8 cellular contexts compared by ENCODE assay signal in the genomic region with DNA sequence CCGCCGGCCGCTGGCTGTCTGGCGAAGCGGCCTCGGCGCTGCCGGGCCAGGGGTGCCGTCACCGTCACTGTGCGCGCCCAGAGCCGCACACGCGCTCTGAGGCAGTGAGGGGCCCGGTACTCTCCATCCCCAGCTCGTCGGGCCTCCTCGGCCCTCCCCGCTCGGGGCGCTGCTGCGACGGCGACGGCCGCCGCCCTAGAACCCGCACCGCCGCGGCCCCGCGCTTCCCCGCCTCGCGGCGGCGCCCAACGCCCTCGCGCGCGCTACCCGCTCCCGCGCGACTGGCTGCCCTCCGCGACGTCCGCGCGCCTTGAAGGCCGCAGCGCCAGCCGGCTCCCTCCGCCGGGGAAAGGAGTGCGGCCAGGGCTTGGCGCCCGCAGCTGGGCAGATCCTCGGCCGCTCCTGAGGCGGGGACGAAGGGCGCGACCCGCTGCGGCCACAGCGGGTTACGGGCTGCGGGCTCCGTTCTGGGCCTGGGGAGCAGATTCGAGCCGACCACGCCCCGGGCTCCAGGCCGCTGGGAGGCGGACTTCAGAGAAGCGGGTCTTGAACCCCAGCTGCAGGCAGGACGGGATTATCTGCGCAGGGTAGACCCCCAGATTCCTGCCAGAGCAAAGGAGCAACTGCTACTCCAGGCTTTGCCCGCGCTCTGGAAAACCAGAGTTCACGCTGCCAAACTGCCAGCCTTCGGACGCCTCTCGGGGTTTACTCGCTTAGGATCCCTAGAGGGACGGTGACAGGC. TPM values are rescaled to one million over a fixed set of nuclear protein-coding genes. Genes with fewer than 3 reads are reported as not detected.
DNase-seq lines count a peak whose midpoint lies in the region; ATAC-seq and TF ChIP-seq lines count a peak whose summit lies in the region.

Gene ULK2 (minus strand): TSS at position 283 of the 742 bp plus-strand sequence. CDS start 519 bp downstream, outside the sequence.

- peaks cover 0 to 20% (median 9%) of the 10 kb centered on the region in 4 donors for H3K4me1 ChIP-seq in tibial artery

- H3K27ac Mint-ChIP-seq in activated naive CD8-positive, alpha-beta T cell treated with anti-CD3 and anti-CD28 coated beads for 36 hours = peak within 1 kb of the TSS; percentile 51

- H3K4me3 ChIP-seq in tibial artery = peak within 1 kb of the TSS; percentile 76 to 87

- peak; percentile 26 for TF ChIP-seq CTCF in GM10248 (IDR thresholded peaks at IDR 0.05; ENCODE audit: control extremely low read depth, extremely low read depth, low read depth, missing control alignments)
- no peak for TF ChIP-seq CTCF in tibial artery (IDR thresholded peaks at IDR 0.05)

- intact Hi-C loops in Right ventricle myocardium inferior (cut with DNase I) (no loop called here), tibial artery (cut with DNase I; ENCODE audit: low total_unique reads) (no loop called here)

- peak within 1 kb of the TSS; percentile 85 to 88 for H3K27ac ChIP-seq in tibial artery

- POLR2A ChIA-PET in GM10248 (lab: Yijun Ruan, JAX) = no interaction called here

- ATAC-seq in HG02642 (IDR thresholded peaks at IDR 0.05; ENCODE audit: poor library complexity, unreplicated experiment) = peak; percentile 68
- peak; percentile 85 for ATAC-seq in Right ventricle myocardium inferior

- peaks cover 21% of the 10 kb centered on the region for H3K4me1 Mint-ChIP-seq in activated naive CD8-positive, alpha-beta T cell treated with anti-CD3 and anti-CD28 coated beads for 36 hours

- peak within 1 kb of the TSS; percentile 80 for H3K4me3 Mint-ChIP-seq in activated naive CD8-positive, alpha-beta T cell treated with anti-CD3 and anti-CD28 coated beads for 36 hours

- H3K36me3 ChIP-seq in tibial artery = peaks cover 0 to 4% (median 1%) of the 10 kb centered on the region in 3 donors

- CTCF ChIA-PET in GM10248 (lab: Yijun Ruan, JAX) = interaction anchor here (0.8 to 1.4 kb wide), 4 partner anchors 8 to 125 kb away, joined by 3 to 5 read pairs (median 4); no protein-coding TSS in a partner anchor

- no peaks in the 10 kb centered on the region for H3K27me3 ChIP-seq in tibial artery

- H3K9me3 Mint-ChIP-seq in activated naive CD8-positive, alpha-beta T cell treated with anti-CD3 and anti-CD28 coated beads for 36 hours = no peaks in the 10 kb centered on the region

- no peaks in the 10 kb centered on the region for H3K9me3 ChIP-seq in tibial artery

- peak; percentile 67 for DNase-seq in GM10248 (ENCODE audit: extremely low spot score)
- DNase-seq in activated naive CD8-positive, alpha-beta T cell treated with anti-CD3 and anti-CD28 coated beads for 36 hours = peak; percentile 71
- DNase-seq in Right ventricle myocardium inferior (ENCODE audit: missing footprints) = peak; percentile 83
- peak; percentile 15 for DNase-seq in non-pigmented ciliary epithelial cell (ENCODE audit: low read depth)
- peak; percentile 27 to 76 for DNase-seq in tibial artery
- DNase-seq in NK-92 (lab: John Stamatoyannopoulos, UW; ENCODE audit: unreplicated experiment) = no peak

- H3K36me3 Mint-ChIP-seq in activated naive CD8-positive, alpha-beta T cell treated with anti-CD3 and anti-CD28 coated beads for 36 hours = no peaks in the 10 kb centered on the region

- H3K27me3 Mint-ChIP-seq in activated naive CD8-positive, alpha-beta T cell treated with anti-CD3 and anti-CD28 coated beads for 36 hours = no peaks in the 10 kb centered on the region

TF ChIP-seq in PFSK-1, 5 proteins besides CTCF, POLR2A, EP300 and RAD21:
- TF ChIP-seq POLR2AphosphoS5 (IDR thresholded peaks at IDR 0.05; ENCODE audit: low read depth, low read length) = peak; percentile 64; the same call in 1 of the 2 replicates
- TF ChIP-seq, protein P1, sequence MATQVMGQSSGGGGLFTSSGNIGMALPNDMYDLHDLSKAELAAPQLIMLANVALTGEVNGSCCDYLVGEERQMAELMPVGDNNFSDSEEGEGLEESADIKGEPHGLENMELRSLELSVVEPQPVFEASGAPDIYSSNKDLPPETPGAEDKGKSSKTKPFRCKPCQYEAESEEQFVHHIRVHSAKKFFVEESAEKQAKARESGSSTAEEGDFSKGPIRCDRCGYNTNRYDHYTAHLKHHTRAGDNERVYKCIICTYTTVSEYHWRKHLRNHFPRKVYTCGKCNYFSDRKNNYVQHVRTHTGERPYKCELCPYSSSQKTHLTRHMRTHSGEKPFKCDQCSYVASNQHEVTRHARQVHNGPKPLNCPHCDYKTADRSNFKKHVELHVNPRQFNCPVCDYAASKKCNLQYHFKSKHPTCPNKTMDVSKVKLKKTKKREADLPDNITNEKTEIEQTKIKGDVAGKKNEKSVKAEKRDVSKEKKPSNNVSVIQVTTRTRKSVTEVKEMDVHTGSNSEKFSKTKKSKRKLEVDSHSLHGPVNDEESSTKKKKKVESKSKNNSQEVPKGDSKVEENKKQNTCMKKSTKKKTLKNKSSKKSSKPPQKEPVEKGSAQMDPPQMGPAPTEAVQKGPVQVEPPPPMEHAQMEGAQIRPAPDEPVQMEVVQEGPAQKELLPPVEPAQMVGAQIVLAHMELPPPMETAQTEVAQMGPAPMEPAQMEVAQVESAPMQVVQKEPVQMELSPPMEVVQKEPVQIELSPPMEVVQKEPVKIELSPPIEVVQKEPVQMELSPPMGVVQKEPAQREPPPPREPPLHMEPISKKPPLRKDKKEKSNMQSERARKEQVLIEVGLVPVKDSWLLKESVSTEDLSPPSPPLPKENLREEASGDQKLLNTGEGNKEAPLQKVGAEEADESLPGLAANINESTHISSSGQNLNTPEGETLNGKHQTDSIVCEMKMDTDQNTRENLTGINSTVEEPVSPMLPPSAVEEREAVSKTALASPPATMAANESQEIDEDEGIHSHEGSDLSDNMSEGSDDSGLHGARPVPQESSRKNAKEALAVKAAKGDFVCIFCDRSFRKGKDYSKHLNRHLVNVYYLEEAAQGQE (IDR thresholded peaks at IDR 0.05; ENCODE audit: insufficient read depth in 1 of 2, low read depth in 2 of 2, low read length in 2 of 2) = 0 out of 4 replicates have a peak, but pooled peaks of 1 of the 2 experiments have one; percentile 50
- TF ChIP-seq FOXP2 (optimal IDR thresholded peaks at IDR 0.05; ENCODE audit: borderline replicate concordance, extremely low read depth, extremely low read length, insufficient read depth) = peak; percentile 92
- peak; percentile 83; the same call in 1 of the 2 replicates for TF ChIP-seq TAF1 (IDR thresholded peaks at IDR 0.05; ENCODE audit: borderline replicate concordance, insufficient read depth, low read length)
- no peak for TF ChIP-seq SIN3A (IDR thresholded peaks at IDR 0.05; ENCODE audit: borderline replicate concordance, insufficient read depth, low read length)

RNA-seq across cellular contexts. Expression of gene ULK2, which starts in this region (rescaled TPM):
- polyA plus RNA-seq in PFSK-1 (2012; ENCODE audit: insufficient read length, low read depth) = 30.4 TPM
- total RNA-seq in activated naive CD8-positive, alpha-beta T cell treated with anti-CD3 and anti-CD28 coated beads for 36 hours = 1 to 10 TPM; 4.9 to 5.8 TPM
- 14.7 TPM for total RNA-seq in Right ventricle myocardium inferior
